ENCODE assay signal across 1 cellular context in genomic region chr13:110551284-110551683, GRCh38.
A peak's percentile ranks its signal among the peaks of the same experiment; 100 is the strongest.
TF ChIP-seq lines count a peak whose summit lies in the region.

No MANE protein-coding gene starts in this region.

TF ChIP-seq in K562, 482 proteins besides CTCF, POLR2A, EP300 and RAD21:
- TF ChIP-seq TFAP4 (CRISPR knock-in tag; IDR thresholded peaks at IDR 0.05; ENCODE audit: borderline replicate concordance) = peak; percentile 24; the same call in 1 of the 2 replicates
- TF ChIP-seq, protein P1, sequence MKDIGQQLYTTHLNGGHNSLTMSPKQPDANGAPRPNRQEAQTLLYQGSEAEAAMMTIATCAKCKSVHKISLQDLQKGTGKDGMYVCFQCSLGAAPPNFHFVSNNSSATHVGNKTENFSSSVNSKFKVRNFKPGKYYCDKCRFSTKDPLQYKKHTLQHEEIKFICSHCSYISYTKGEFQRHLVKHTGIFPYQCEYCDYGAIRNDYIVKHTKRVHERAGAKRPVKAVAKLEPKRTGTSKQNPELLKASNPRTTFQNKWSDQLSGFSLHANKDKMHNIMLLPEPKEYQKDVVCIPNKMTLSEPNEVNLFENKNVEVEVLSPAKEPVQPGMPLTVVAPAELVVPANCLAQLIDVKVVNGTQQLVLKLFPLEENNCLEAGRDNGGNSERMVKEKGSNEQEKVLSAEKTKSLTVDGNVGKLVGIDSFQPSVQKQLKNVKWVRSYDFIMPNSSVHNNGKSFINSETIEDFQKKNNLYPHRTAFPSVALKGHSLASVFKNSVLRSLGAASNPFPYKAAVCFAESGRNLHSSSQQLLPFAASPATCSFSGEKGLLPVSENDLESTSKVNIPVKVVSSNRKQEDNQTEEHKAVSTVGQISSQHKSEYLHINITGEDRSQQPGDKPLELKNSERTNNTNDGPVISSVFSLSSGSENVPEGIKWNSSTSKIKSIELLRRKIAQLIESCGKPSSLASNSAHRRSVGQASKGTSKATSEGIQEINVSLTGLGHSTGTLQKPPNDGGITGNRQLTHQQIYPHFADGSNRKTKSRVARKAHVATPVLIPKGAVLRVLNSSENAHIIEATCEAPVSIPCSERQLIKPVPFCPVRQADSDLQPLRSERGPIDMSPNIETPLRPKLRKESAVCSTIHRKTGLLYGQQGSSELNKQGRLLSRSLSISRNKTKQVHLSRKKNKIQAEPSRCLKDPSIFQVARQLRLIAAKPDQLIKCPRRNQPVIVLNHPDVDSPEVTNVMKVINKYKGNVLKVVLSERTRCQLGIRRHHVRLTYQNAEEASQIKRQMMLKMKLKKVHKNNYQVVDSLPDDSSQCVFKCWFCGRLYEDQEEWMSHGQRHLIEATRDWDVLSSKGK (CRISPR knock-in tag; IDR thresholded peaks at IDR 0.05) = no peak
